22 cellular contexts compared by ENCODE assay signal in the genomic region with DNA sequence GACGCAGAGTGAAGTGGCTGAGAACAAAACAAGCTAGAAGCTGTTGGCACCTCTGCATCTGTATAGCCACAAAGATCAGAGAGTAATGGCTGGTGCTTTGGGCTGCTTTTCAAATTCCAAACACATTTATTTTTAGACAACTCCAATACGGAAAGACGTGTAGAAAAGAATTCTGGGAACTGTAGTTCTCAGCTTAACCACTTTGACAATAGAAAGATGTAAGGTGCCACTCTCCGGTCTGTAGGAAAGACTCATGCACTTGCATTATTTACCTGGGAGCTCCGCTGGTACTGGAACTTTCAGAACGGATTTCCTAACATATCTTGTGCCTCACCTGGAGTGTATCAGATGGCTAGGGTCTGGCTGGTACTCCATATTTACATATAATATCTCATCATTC. TPM values are rescaled to one million over a fixed set of nuclear protein-coding genes. Genes with fewer than 3 reads are reported as not detected.
"Had no signal": no experiment of that assay in that cellular context is flagged by ENCODE, and none has a peak within 500 bp of the region (broad histone marks: within the 10 kb centered on the region; RNA-seq: fewer than 3 reads in every experiment).

No MANE protein-coding gene starts in this region.

- H3K27me3 ChIP-seq: ovary, testis, upper lobe of right lung had no signal

- H3K9me3 Mint-ChIP-seq: activated T-helper 17 cell treated with anti-CD3 and anti-CD28 coated beads, Interleukin-2, amount 50 U/mL, for 72 hours; effector memory CD8-positive, alpha-beta T cell; stimulated activated naive CD8-positive, alpha-beta T cell treated with anti-CD3 and anti-CD28 coated beads, Interleukin-15, Interleukin-2, amounts not matched to agents 100 ng/mL and 50 ng/mL, for 24 hours had no signal

- ATAC-seq: activated T-helper 17 cell treated with anti-CD3 and anti-CD28 coated beads, Interleukin-2, amount 50 U/mL, for 72 hours; effector memory CD8-positive, alpha-beta T cell; left cardiac atrium; lower lobe of right lung; sciatic nerve; upper lobe of right lung had no signal

- H3K27ac Mint-ChIP-seq: activated T-helper 17 cell treated with anti-CD3 and anti-CD28 coated beads, Interleukin-2, amount 50 U/mL, for 72 hours; effector memory CD8-positive, alpha-beta T cell; mesothelial cell of epicardium; stimulated activated naive CD8-positive, alpha-beta T cell treated with anti-CD3 and anti-CD28 coated beads, Interleukin-15, Interleukin-2, amounts not matched to agents 100 ng/mL and 50 ng/mL, for 24 hours had no signal

- H3K27ac ChIP-seq: lower lobe of right lung, ovary, testis, upper lobe of right lung had no signal

- H3K9me3 ChIP-seq: lower lobe of right lung, ovary, testis, upper lobe of right lung had no signal

- H3K4me3 ChIP-seq: lower lobe of right lung, ovary, upper lobe of right lung had no signal

- H3K4me3 Mint-ChIP-seq: activated T-helper 17 cell treated with anti-CD3 and anti-CD28 coated beads, Interleukin-2, amount 50 U/mL, for 72 hours; effector memory CD8-positive, alpha-beta T cell; mesothelial cell of epicardium; neural crest cell; stimulated activated naive CD8-positive, alpha-beta T cell treated with anti-CD3 and anti-CD28 coated beads, Interleukin-15, Interleukin-2, amounts not matched to agents 100 ng/mL and 50 ng/mL, for 24 hours had no signal

- H3K4me1 Mint-ChIP-seq: activated T-helper 17 cell treated with anti-CD3 and anti-CD28 coated beads, Interleukin-2, amount 50 U/mL, for 72 hours; mesothelial cell of epicardium; neural crest cell had no signal

- DNase-seq: activated CD4-positive, alpha-beta T cell treated with anti-CD3 and anti-CD28 coated beads, Interleukin-2, amount 50 U/mL, for 4 hours; activated CD4-positive, CD25-positive, alpha-beta regulatory T cell treated with anti-CD3 and anti-CD28 coated beads, Interleukin-2, amount 50 U/mL, for 72 hours; activated naive CD4-positive, alpha-beta T cell treated with Interleukin-2 at 50 U/mL for 16 hours; aorta; cerebellar nuclear complex; dermis blood vessel endothelial cell; effector memory CD8-positive, alpha-beta T cell; foreskin melanocyte; head of caudate nucleus; left cardiac atrium; lower lobe of right lung; ovary; T-helper 9 cell; testis; upper lobe of right lung had no signal

- H3K27me3 Mint-ChIP-seq: activated T-helper 17 cell treated with anti-CD3 and anti-CD28 coated beads, Interleukin-2, amount 50 U/mL, for 72 hours; effector memory CD8-positive, alpha-beta T cell; stimulated activated naive CD8-positive, alpha-beta T cell treated with anti-CD3 and anti-CD28 coated beads, Interleukin-15, Interleukin-2, amounts not matched to agents 100 ng/mL and 50 ng/mL, for 24 hours had no signal

- H3K36me3 ChIP-seq: lower lobe of right lung, ovary, upper lobe of right lung had no signal

- H3K36me3 Mint-ChIP-seq: mesothelial cell of epicardium had no signal

- H3K4me1 ChIP-seq: lower lobe of right lung, testis, upper lobe of right lung had no signal

RNA-seq across cellular contexts. Expression of a gene that starts 1.8 kb away (rescaled TPM):
- total RNA-seq: activated T-helper 17 cell treated with anti-CD3 and anti-CD28 coated beads, Interleukin-2, amount 50 U/mL, for 72 hours; aorta; dermis blood vessel endothelial cell; fibroblast of lung; left cardiac atrium; lower lobe of right lung; mesothelial cell of epicardium; neural crest cell; ovary; pulmonary artery endothelial cell; sciatic nerve; upper lobe of right lung had no signal
- polyA plus RNA-seq: fibroblast of lung, ovary had no signal

RNA-seq across cellular contexts. Expression of a gene that starts 47.2 kb away (rescaled TPM):
- total RNA-seq: activated T-helper 17 cell treated with anti-CD3 and anti-CD28 coated beads, Interleukin-2, amount 50 U/mL, for 72 hours; aorta; dermis blood vessel endothelial cell; fibroblast of lung; left cardiac atrium; lower lobe of right lung; mesothelial cell of epicardium; neural crest cell; ovary; pulmonary artery endothelial cell; sciatic nerve; testis; upper lobe of right lung had no signal
- polyA plus RNA-seq: aorta, fibroblast of lung, ovary had no signal

RNA-seq across cellular contexts. Expression of a gene that starts 57.5 kb away (rescaled TPM):
- total RNA-seq: activated T-helper 17 cell treated with anti-CD3 and anti-CD28 coated beads, Interleukin-2, amount 50 U/mL, for 72 hours; aorta; dermis blood vessel endothelial cell; fibroblast of lung; left cardiac atrium; lower lobe of right lung; mesothelial cell of epicardium; neural crest cell; ovary; pulmonary artery endothelial cell; sciatic nerve; testis; upper lobe of right lung had no signal
- polyA plus RNA-seq: fibroblast of lung, ovary had no signal
